Comparison of ENCODE assay signal across 8 cellular contexts in the genomic region with DNA sequence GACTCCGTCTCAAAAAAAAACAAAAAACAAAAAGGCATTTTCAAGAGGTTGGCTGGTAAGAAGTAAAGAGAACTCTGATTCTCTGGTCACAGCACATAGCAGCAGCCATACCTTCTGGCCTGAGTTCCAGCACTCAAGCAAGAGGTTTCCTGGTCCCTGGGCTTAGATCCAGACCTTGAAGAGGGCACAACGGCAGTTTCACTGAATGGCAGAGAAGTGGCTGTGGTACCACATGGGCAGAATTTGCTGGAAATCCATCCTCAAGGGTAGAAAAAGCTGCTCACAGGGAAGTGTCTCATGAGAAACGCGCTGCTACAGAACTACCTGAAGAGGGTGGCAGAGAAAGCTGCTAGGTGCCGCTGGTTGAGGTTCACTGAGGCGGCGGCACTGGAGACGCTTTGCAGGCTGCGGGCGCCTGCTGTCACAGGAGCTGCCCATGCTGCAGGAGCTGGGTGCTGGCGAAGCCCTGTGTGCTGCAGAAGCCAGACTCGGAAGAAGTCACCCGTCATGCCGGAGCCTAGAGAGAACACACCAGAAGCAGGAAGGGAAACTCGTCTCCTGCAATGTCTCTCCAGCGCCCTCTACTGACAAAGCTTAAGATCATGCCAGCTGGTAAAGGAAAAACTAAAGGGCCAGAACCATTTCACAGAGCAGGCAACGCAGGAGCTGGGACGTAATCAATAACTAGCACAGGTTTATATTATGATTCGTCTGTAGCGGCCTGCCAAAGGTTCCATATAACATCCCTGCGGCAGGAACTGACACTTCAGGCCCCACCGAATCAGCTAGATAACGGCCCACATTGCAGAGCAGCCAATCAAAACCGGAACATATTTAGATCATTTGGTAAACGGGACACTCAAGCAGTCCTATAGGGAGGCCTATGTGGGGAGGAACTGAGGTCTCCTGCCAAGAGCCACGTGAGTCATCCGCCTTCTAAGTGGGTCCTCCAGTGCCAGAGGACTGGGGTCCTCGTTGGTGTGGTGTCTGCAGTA. TPM values are rescaled to one million over a fixed set of nuclear protein-coding genes. Genes with fewer than 3 reads are reported as not detected.
DNase-seq lines count a peak whose midpoint lies in the region; ATAC-seq and TF ChIP-seq lines count a peak whose summit lies in the region.

No MANE protein-coding gene starts in this region.

- H3K36me3 Mint-ChIP-seq in osteocyte (ENCODE audit: unreplicated experiment) = peaks cover 6% of the 10 kb centered on the region
- peaks cover 14% of the 10 kb centered on the region for H3K36me3 Mint-ChIP-seq in type B pancreatic cell

- peak; percentile 58 for ATAC-seq in GM18907 (IDR thresholded peaks at IDR 0.05; ENCODE audit: unreplicated experiment)

- no peaks in the 10 kb centered on the region for H3K9me3 Mint-ChIP-seq in osteocyte (ENCODE audit: unreplicated experiment)
- H3K9me3 Mint-ChIP-seq in type B pancreatic cell = no peaks in the 10 kb centered on the region

- no peaks in the 10 kb centered on the region for H3K27me3 Mint-ChIP-seq in osteocyte (ENCODE audit: unreplicated experiment)
- no peaks in the 10 kb centered on the region for H3K27me3 Mint-ChIP-seq in type B pancreatic cell

- H3K27ac Mint-ChIP-seq in osteocyte (ENCODE audit: unreplicated experiment) = peak overlapping the region; percentile 79
- peak overlapping the region; percentile 85 for H3K27ac Mint-ChIP-seq in type B pancreatic cell

- no peaks in the 10 kb centered on the region for H3K27me3 ChIP-seq in MG63

- DNase-seq in AG20443 (ENCODE audit: low spot score) (peak; percentile 65), MG63 (peak; percentile 90), SHP77 (lab: John Stamatoyannopoulos, UW) (peak; percentile 80 to 82), germinal center (ENCODE audit: low spot score) (peak; percentile 50), osteocyte (ENCODE audit: extremely low spot score, unreplicated experiment) (no peak), type B pancreatic cell (ENCODE audit: extremely low spot score, unreplicated experiment) (no peak)
- peak in 3 of 4 experiments; percentile 20 to 59 (median 46) for DNase-seq in activated naive CD4-positive, alpha-beta T cell (lab: John Stamatoyannopoulos, UW)

- H3K4me3 Mint-ChIP-seq in osteocyte (ENCODE audit: unreplicated experiment) (peak overlapping the region; percentile 51), type B pancreatic cell (peak overlapping the region; percentile 77)

- H3K9me3 ChIP-seq in MG63 = no peaks in the 10 kb centered on the region

- TF ChIP-seq CTCF in osteocyte (IDR thresholded peaks at IDR 0.05) = peak; percentile 87
- TF ChIP-seq CTCF in type B pancreatic cell (conservative IDR thresholded peaks at IDR 0.05) = peak; percentile 92

- peaks cover 41% of the 10 kb centered on the region for H3K36me3 ChIP-seq in MG63

- H3K4me1 Mint-ChIP-seq in osteocyte (ENCODE audit: unreplicated experiment) (peaks cover 33% of the 10 kb centered on the region), type B pancreatic cell (ENCODE audit: unreplicated experiment) (peaks cover 25% of the 10 kb centered on the region)

- peak overlapping the region; percentile 46 for H3K4me3 ChIP-seq in MG63

RNA-seq across cellular contexts. Expression of a gene that starts 5.4 kb away (rescaled TPM):
- total RNA-seq in MG63 (2014; rRNA removed; shearing (Covaris generic); ENCODE audit: low replicate concordance) = 2.8 and 11.9 TPM in 2 replicates
- total RNA-seq in osteocyte = 13.4 and 14.3 TPM in 2 replicates
- 11.6 and 13.3 TPM in 2 replicates for total RNA-seq in type B pancreatic cell (ENCODE audit: low replicate concordance)

RNA-seq across cellular contexts. Expression of a gene that starts 17.0 kb away (rescaled TPM):
- 15.5 and 22.6 TPM in 2 replicates for total RNA-seq in MG63 (2014; rRNA removed; shearing (Covaris generic); ENCODE audit: low replicate concordance)
- total RNA-seq in osteocyte (14.8 and 15.9 TPM in 2 replicates), type B pancreatic cell (ENCODE audit: low replicate concordance) (15.0 and 18.2 TPM in 2 replicates)

RNA-seq across cellular contexts. Expression of a gene that starts 30.3 kb away (rescaled TPM):
- total RNA-seq in MG63 (2014; rRNA removed; shearing (Covaris generic); ENCODE audit: low replicate concordance) = not detected in 2 replicates
- total RNA-seq in osteocyte (not detected in 2 replicates), type B pancreatic cell (ENCODE audit: low replicate concordance) (not detected in 2 replicates)

RNA-seq across cellular contexts. Expression of a gene that starts 58.6 kb away (rescaled TPM):
- total RNA-seq in MG63 (2014; rRNA removed; shearing (Covaris generic); ENCODE audit: low replicate concordance) = not detected in 2 replicates
- total RNA-seq in osteocyte = not detected in 2 replicates
- total RNA-seq in type B pancreatic cell (ENCODE audit: low replicate concordance) = 0.34 TPM in 1 of 2 replicates, not detected in the other

Comparison
In these comparisons a context has a peak if more than half of its experiments do, and no peak if none do; other contexts are left out.
1. DNase-seq: peak in AG20443 (single experiment), MG63 (single experiment), SHP77 (2 of 2), activated naive CD4-positive, alpha-beta T cell (3 of 4) and germinal center (single experiment); none in osteocyte (single experiment) and type B pancreatic cell (single experiment).